Comparison of ENCODE assay signal across 1 cellular context in the genomic region with DNA sequence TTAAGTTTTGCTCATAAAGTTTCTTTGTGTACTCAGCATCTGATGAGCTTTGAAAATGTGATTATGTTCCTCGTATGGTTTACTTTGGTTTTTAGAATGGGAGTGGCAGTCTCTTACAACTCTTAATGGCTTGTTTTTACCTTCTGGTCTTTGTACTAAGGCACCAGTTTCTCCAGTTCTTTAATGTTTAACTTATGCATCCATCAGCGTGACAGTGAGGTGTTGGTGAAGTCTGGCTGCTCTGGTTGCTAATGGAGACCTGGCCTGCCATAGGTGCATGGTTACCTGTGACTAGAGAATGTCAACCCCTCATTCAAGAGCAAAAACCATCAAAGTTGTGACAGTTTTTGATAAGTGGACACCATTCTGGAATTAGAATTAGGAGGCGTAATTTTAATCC.
A peak's percentile ranks its signal among the peaks of the same experiment; 100 is the strongest.
TF ChIP-seq lines count a peak whose summit lies in the region.

No MANE protein-coding gene starts in this region.

TF ChIP-seq in HepG2, 621 proteins besides CTCF, POLR2A, EP300 and RAD21 (continued from another document):
- TF ChIP-seq HMG20A (CRISPR knock-in tag; IDR thresholded peaks at IDR 0.05; ENCODE audit: borderline replicate concordance) (peak; percentile 6; the same call in 1 of the 2 replicates), ZBTB3 (CRISPR knock-in tag; IDR thresholded peaks at IDR 0.05; ENCODE audit: borderline replicate concordance, low read depth) (no peak), ISL2 (CRISPR knock-in tag; IDR thresholded peaks at IDR 0.05) (0 out of 2 replicates have a peak, but pooled peaks have one; percentile 28), RFX3 (CRISPR knock-in tag; IDR thresholded peaks at IDR 0.05) (peak; percentile 77), MED8 (CRISPR knock-in tag; IDR thresholded peaks at IDR 0.05; ENCODE audit: insufficient replicate concordance) (no peak), AHR (CRISPR knock-in tag; IDR thresholded peaks at IDR 0.05) (no peak), MED1 (CRISPR knock-in tag; IDR thresholded peaks at IDR 0.05) (0 out of 2 replicates have a peak, but pooled peaks have one; percentile 13), FOXA1 (IDR thresholded peaks at IDR 0.05) (no peak), FOXA1 (CRISPR knock-in tag; IDR thresholded peaks at IDR 0.05) (no peak), ZNF24 (IDR thresholded peaks at IDR 0.05) (no peak), SP4 (CRISPR knock-in tag; IDR thresholded peaks at IDR 0.05) (no peak), ZNF569 (CRISPR knock-in tag; IDR thresholded peaks at IDR 0.05; ENCODE audit: borderline replicate concordance) (no peak), MAFF (IDR thresholded peaks at IDR 0.05; ENCODE audit: low read depth, low read length) (no peak), FOXJ3 (CRISPR knock-in tag; IDR thresholded peaks at IDR 0.05; ENCODE audit: borderline replicate concordance) (peak; percentile 23; the same call in 1 of the 2 replicates), ZNF619 (CRISPR knock-in tag; IDR thresholded peaks at IDR 0.05) (no peak), SAP130 (CRISPR knock-in tag; IDR thresholded peaks at IDR 0.05; ENCODE audit: low read depth) (peak; percentile 36; the same call in 1 of the 2 replicates), SP140L (CRISPR knock-in tag; IDR thresholded peaks at IDR 0.05; ENCODE audit: borderline replicate concordance) (no peak), TMF1 (CRISPR knock-in tag; IDR thresholded peaks at IDR 0.05; ENCODE audit: low read depth) (no peak), RFX1 (IDR thresholded peaks at IDR 0.05) (peak; percentile 69), KDM5B (CRISPR knock-in tag; IDR thresholded peaks at IDR 0.05; ENCODE audit: borderline replicate concordance) (no peak)
- TF ChIP-seq, protein P1, sequence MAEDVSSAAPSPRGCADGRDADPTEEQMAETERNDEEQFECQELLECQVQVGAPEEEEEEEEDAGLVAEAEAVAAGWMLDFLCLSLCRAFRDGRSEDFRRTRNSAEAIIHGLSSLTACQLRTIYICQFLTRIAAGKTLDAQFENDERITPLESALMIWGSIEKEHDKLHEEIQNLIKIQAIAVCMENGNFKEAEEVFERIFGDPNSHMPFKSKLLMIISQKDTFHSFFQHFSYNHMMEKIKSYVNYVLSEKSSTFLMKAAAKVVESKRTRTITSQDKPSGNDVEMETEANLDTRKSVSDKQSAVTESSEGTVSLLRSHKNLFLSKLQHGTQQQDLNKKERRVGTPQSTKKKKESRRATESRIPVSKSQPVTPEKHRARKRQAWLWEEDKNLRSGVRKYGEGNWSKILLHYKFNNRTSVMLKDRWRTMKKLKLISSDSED (CRISPR knock-in tag; IDR thresholded peaks at IDR 0.05) = no peak
- TF ChIP-seq, protein P2, sequence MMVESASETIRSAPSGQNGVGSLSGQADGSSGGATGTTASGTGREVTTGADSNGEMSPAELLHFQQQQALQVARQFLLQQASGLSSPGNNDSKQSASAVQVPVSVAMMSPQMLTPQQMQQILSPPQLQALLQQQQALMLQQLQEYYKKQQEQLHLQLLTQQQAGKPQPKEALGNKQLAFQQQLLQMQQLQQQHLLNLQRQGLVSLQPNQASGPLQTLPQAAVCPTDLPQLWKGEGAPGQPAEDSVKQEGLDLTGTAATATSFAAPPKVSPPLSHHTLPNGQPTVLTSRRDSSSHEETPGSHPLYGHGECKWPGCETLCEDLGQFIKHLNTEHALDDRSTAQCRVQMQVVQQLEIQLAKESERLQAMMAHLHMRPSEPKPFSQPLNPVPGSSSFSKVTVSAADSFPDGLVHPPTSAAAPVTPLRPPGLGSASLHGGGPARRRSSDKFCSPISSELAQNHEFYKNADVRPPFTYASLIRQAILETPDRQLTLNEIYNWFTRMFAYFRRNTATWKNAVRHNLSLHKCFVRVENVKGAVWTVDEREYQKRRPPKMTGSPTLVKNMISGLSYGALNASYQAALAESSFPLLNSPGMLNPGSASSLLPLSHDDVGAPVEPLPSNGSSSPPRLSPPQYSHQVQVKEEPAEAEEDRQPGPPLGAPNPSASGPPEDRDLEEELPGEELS (CRISPR knock-in tag; IDR thresholded peaks at IDR 0.05) = peak; percentile 32; the same call in 1 of the 2 replicates
- TF ChIP-seq, protein P3, sequence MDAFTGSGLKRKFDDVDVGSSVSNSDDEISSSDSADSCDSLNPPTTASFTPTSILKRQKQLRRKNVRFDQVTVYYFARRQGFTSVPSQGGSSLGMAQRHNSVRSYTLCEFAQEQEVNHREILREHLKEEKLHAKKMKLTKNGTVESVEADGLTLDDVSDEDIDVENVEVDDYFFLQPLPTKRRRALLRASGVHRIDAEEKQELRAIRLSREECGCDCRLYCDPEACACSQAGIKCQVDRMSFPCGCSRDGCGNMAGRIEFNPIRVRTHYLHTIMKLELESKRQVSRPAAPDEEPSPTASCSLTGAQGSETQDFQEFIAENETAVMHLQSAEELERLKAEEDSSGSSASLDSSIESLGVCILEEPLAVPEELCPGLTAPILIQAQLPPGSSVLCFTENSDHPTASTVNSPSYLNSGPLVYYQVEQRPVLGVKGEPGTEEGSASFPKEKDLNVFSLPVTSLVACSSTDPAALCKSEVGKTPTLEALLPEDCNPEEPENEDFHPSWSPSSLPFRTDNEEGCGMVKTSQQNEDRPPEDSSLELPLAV (CRISPR knock-in tag; conservative IDR thresholded peaks at IDR 0.05; ENCODE audit: low read depth) = no peak
- TF ChIP-seq, protein P4, sequence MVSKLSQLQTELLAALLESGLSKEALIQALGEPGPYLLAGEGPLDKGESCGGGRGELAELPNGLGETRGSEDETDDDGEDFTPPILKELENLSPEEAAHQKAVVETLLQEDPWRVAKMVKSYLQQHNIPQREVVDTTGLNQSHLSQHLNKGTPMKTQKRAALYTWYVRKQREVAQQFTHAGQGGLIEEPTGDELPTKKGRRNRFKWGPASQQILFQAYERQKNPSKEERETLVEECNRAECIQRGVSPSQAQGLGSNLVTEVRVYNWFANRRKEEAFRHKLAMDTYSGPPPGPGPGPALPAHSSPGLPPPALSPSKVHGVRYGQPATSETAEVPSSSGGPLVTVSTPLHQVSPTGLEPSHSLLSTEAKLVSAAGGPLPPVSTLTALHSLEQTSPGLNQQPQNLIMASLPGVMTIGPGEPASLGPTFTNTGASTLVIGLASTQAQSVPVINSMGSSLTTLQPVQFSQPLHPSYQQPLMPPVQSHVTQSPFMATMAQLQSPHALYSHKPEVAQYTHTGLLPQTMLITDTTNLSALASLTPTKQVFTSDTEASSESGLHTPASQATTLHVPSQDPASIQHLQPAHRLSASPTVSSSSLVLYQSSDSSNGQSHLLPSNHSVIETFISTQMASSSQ (IDR thresholded peaks at IDR 0.05; ENCODE audit: low read depth) = peak; percentile 82
- TF ChIP-seq, protein P4 (CRISPR knock-in tag; IDR thresholded peaks at IDR 0.05; ENCODE audit: borderline replicate concordance) = no peak; the same call in 1 of the 2 replicates
- TF ChIP-seq, protein P5, sequence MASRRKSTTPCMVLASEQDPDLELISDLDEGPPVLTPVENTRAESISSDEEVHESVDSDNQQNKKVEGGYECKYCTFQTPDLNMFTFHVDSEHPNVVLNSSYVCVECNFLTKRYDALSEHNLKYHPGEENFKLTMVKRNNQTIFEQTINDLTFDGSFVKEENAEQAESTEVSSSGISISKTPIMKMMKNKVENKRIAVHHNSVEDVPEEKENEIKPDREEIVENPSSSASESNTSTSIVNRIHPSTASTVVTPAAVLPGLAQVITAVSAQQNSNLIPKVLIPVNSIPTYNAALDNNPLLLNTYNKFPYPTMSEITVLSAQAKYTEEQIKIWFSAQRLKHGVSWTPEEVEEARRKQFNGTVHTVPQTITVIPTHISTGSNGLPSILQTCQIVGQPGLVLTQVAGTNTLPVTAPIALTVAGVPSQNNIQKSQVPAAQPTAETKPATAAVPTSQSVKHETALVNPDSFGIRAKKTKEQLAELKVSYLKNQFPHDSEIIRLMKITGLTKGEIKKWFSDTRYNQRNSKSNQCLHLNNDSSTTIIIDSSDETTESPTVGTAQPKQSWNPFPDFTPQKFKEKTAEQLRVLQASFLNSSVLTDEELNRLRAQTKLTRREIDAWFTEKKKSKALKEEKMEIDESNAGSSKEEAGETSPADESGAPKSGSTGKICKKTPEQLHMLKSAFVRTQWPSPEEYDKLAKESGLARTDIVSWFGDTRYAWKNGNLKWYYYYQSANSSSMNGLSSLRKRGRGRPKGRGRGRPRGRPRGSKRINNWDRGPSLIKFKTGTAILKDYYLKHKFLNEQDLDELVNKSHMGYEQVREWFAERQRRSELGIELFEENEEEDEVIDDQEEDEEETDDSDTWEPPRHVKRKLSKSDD (CRISPR knock-in tag; IDR thresholded peaks at IDR 0.05; ENCODE audit: low read depth) = no peak
- TF ChIP-seq, protein P6, sequence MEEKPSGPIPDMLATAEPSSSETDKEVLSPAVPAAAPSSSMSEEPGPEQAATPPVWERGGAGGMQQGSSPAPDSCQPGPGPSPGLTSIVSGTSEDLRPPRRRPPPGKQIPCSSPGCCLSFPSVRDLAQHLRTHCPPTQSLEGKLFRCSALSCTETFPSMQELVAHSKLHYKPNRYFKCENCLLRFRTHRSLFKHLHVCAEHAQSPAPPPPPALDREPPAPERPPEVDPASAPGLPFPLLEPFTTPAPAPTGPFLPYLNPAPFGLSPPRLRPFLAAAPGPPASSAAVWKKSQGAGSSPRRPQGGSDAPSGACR (CRISPR knock-in tag; IDR thresholded peaks at IDR 0.05) = no peak
- TF ChIP-seq, protein P7, sequence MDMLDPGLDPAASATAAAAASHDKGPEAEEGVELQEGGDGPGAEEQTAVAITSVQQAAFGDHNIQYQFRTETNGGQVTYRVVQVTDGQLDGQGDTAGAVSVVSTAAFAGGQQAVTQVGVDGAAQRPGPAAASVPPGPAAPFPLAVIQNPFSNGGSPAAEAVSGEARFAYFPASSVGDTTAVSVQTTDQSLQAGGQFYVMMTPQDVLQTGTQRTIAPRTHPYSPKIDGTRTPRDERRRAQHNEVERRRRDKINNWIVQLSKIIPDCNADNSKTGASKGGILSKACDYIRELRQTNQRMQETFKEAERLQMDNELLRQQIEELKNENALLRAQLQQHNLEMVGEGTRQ (IDR thresholded peaks at IDR 0.05; ENCODE audit: low read depth, low read length) = no peak
- TF ChIP-seq, protein P7 (CRISPR knock-in tag; IDR thresholded peaks at IDR 0.05; ENCODE audit: borderline replicate concordance) = no peak
